Comparison of ENCODE assay signal across 28 cellular contexts in genomic region chr11:31863170-31863929, GRCh38. TPM values are rescaled to one million over a fixed set of nuclear protein-coding genes. Genes with fewer than 3 reads are reported as not detected.
"Had no signal": no experiment of that assay in that cellular context is flagged by ENCODE, and none has a peak within 500 bp of the region (broad histone marks: within the 10 kb centered on the region; RNA-seq: fewer than 3 reads in every experiment).

No MANE protein-coding gene starts in this region.

- H3K27ac ChIP-seq: body of pancreas, gastrocnemius medialis, ovary, right lobe of liver, testis, transverse colon had no signal

- DNase-seq: activated CD4-positive, alpha-beta T cell treated with anti-CD3 and anti-CD28 coated beads for 36 hours; activated CD4-positive, CD25-positive, alpha-beta regulatory T cell; activated naive CD4-positive, alpha-beta T cell; activated T-cell treated with anti-CD3 and anti-CD28 coated beads for 4 hours; activated T-cell treated with anti-CD3 and anti-CD28 coated beads, Interleukin-2, amount 50 U/mL, for 72 hours; aorta; body of pancreas; dermis blood vessel endothelial cell; effector memory CD4-positive, alpha-beta T cell; erythroblast; gastrocnemius medialis; glutamatergic neuron; islet precursor cell; left ventricle myocardium superior; ovary; right lobe of liver; stimulated activated CD4-positive, alpha-beta T cell treated with anti-CD3 and anti-CD28 coated beads, Interleukin-2, amount 100 ng/mL, for 48 hours; stimulated activated naive CD4-positive, alpha-beta T cell treated with Interleukin-2 at 50 U/mL for 16 hours; T-cell; testis; transverse colon had no signal

- H3K9me3 Mint-ChIP-seq: nephron; T-helper 2 cell treated with Interferon-gamma antibody and Interleukin-4, amounts not matched to agents 5 μg/mL and 100 μg/mL, for 36 hours had no signal

- H3K36me3 ChIP-seq: gastrocnemius medialis, ovary, right lobe of liver, transverse colon had no signal

- H3K36me3 Mint-ChIP-seq: T-cell had no signal

- H3K27me3 ChIP-seq: body of pancreas, gastrocnemius medialis, ovary, right lobe of liver, testis had no signal

- H3K9me3 ChIP-seq: body of pancreas, gastrocnemius medialis, ovary, right lobe of liver, testis, transverse colon had no signal

- H3K4me3 Mint-ChIP-seq: activated CD4-positive, alpha-beta T cell treated with anti-CD3 and anti-CD28 coated beads for 36 hours; activated naive CD8-positive, alpha-beta T cell; activated T-cell treated with anti-CD3 and anti-CD28 coated beads, Interleukin-2, amount 50 U/mL, for 72 hours; nephron; T-cell; T-helper 2 cell treated with Interferon-gamma antibody and Interleukin-4, amounts not matched to agents 5 μg/mL and 100 μg/mL, for 36 hours had no signal

- H3K4me3 ChIP-seq: body of pancreas, gastrocnemius medialis, ovary, right lobe of liver, testis, transverse colon had no signal

- ATAC-seq: activated CD4-positive, alpha-beta T cell treated with anti-CD3 and anti-CD28 coated beads for 36 hours; activated T-cell treated with anti-CD3 and anti-CD28 coated beads, Interleukin-2, amount 50 U/mL, for 72 hours; body of pancreas; gastrocnemius medialis; left ventricle myocardium superior; right lobe of liver; T-cell had no signal

- H3K4me1 ChIP-seq: body of pancreas, gastrocnemius medialis, right lobe of liver, testis, transverse colon had no signal

- H3K4me1 Mint-ChIP-seq: activated CD4-positive, alpha-beta T cell treated with anti-CD3 and anti-CD28 coated beads for 36 hours; nephron; T-cell had no signal

- H3K27ac Mint-ChIP-seq: activated CD4-positive, alpha-beta T cell treated with anti-CD3 and anti-CD28 coated beads for 36 hours; activated naive CD8-positive, alpha-beta T cell; activated T-cell treated with anti-CD3 and anti-CD28 coated beads, Interleukin-2, amount 50 U/mL, for 72 hours; nephron; progenitor cell of endocrine pancreas; T-cell; T-helper 2 cell treated with Interferon-gamma antibody and Interleukin-4, amounts not matched to agents 5 μg/mL and 100 μg/mL, for 36 hours had no signal

RNA-seq across cellular contexts. Expression of gene PAX6, which starts 52.2 kb away (rescaled TPM):
- total RNA-seq: dermis blood vessel endothelial cell, gastrocnemius medialis, left ventricle myocardium superior, lung microvascular endothelial cell, ovary, right lobe of liver, skeletal muscle tissue, T-cell, urinary bladder had no signal
- polyA plus RNA-seq: ovary, urinary bladder had no signal
